Comparison of ENCODE assay signal across 8 cellular contexts in genomic region chrX:123884809-123885408, GRCh38. TPM values are rescaled to one million over a fixed set of nuclear protein-coding genes. Genes with fewer than 3 reads are reported as not detected.
DNase-seq lines count a peak whose midpoint lies in the region; ATAC-seq and TF ChIP-seq lines count a peak whose summit lies in the region.

No MANE protein-coding gene starts in this region.

- peak; percentile 47 for TF ChIP-seq CTCF in astrocyte of the spinal cord (IDR thresholded peaks at IDR 0.05; ENCODE audit: low read depth, low read length)

- H3K4me3 ChIP-seq in astrocyte of the spinal cord (ENCODE audit: low read depth, low read length), result no peak overlapping the region

- POLR2A ChIA-PET in HEK293T (lab: Yijun Ruan, JAX), result no interaction called here

- in situ Hi-C loops in astrocyte of the spinal cord (cut with HindIII; ENCODE audit: low sequenced_read_pairs), result no loop called here

- CTCF ChIA-PET in HEK293T (lab: Yijun Ruan, JAX), result interaction anchor here (1.0 to 1.4 kb wide), 2 partner anchors 9 to 92 kb away, joined by 3 read pairs; no protein-coding TSS in a partner anchor

- peak; percentile 13 for DNase-seq in activated T-cell treated with anti-CD3 and anti-CD28 coated beads for 24 hours (ENCODE audit: low read depth)
- no peak for DNase-seq in activated T-cell treated with anti-CD3 and anti-CD28 coated beads, Interleukin-2, amount 50 U/mL, for 48 hours
- peak; percentile 65 for DNase-seq in HEK293T (ENCODE audit: extremely low spot score)
- peak; percentile 72 for DNase-seq in NCI-H69 (lab: John Stamatoyannopoulos, UW)
- peak; percentile 55 for DNase-seq in astrocyte of the spinal cord (ENCODE audit: low read depth, low spot score)
- DNase-seq in left lobe of liver (ENCODE audit: low spot score), result no peak

- ATAC-seq in left lobe of liver (peak; percentile 80), GM19324 (IDR thresholded peaks at IDR 0.05; ENCODE audit: low FRiP score, unreplicated experiment) (no peak), HG02973 (IDR thresholded peaks at IDR 0.05; ENCODE audit: unreplicated experiment) (no peak)

TF ChIP-seq in HEK293T, 16 proteins besides CTCF, POLR2A, EP300 and RAD21:
- TF ChIP-seq FOXA1 (IDR thresholded peaks at IDR 0.05) (no peak), SUZ12 (IDR thresholded peaks at IDR 0.05) (no peak), NFRKB (IDR thresholded peaks at IDR 0.05) (no peak), ZNF384 (IDR thresholded peaks at IDR 0.05) (peak; percentile 95)

RNA-seq across cellular contexts. Expression of gene XIAP, which starts 25.1 kb away (rescaled TPM):
- 26.8 TPM for total RNA-seq in left lobe of liver

Comparison
In these comparisons a context has a peak if more than half of its experiments do, and no peak if none do; other contexts are left out.
1. DNase-seq: peak in activated T-cell treated with anti-CD3 and anti-CD28 coated beads for 24 hours (single experiment), HEK293T (single experiment), NCI-H69 (single experiment) and astrocyte of the spinal cord (single experiment); none in activated T-cell treated with anti-CD3 and anti-CD28 coated beads, Interleukin-2, amount 50 U/mL, for 48 hours (0 of 2) and left lobe of liver (single experiment).